Comparison of ENCODE assay signal across 2 cellular contexts in the genomic region with DNA sequence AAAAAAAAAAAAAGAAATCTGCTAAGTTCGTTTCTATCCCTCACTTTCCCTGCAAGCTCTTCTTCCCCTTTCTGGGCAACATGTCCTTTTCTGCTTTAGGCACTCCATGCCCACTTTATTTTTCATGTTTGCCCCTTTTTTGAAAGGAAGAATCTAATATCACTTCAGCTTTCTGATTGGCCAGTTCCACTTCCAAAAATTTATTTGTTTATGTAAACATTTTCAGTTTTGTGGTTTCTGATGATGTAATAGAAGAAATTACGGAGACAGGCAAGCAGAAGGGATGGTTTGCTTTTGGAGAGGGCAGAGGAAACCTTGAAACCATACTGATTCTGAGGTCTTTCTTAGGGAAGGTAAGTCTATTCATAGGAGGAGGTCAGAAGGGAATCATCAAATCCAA.
TF ChIP-seq lines count a peak whose summit lies in the region.

No MANE protein-coding gene starts in this region.

TF ChIP-seq in WTC11, 78 proteins besides CTCF, POLR2A, EP300 and RAD21 (continued from another document):
- TF ChIP-seq, protein P1, sequence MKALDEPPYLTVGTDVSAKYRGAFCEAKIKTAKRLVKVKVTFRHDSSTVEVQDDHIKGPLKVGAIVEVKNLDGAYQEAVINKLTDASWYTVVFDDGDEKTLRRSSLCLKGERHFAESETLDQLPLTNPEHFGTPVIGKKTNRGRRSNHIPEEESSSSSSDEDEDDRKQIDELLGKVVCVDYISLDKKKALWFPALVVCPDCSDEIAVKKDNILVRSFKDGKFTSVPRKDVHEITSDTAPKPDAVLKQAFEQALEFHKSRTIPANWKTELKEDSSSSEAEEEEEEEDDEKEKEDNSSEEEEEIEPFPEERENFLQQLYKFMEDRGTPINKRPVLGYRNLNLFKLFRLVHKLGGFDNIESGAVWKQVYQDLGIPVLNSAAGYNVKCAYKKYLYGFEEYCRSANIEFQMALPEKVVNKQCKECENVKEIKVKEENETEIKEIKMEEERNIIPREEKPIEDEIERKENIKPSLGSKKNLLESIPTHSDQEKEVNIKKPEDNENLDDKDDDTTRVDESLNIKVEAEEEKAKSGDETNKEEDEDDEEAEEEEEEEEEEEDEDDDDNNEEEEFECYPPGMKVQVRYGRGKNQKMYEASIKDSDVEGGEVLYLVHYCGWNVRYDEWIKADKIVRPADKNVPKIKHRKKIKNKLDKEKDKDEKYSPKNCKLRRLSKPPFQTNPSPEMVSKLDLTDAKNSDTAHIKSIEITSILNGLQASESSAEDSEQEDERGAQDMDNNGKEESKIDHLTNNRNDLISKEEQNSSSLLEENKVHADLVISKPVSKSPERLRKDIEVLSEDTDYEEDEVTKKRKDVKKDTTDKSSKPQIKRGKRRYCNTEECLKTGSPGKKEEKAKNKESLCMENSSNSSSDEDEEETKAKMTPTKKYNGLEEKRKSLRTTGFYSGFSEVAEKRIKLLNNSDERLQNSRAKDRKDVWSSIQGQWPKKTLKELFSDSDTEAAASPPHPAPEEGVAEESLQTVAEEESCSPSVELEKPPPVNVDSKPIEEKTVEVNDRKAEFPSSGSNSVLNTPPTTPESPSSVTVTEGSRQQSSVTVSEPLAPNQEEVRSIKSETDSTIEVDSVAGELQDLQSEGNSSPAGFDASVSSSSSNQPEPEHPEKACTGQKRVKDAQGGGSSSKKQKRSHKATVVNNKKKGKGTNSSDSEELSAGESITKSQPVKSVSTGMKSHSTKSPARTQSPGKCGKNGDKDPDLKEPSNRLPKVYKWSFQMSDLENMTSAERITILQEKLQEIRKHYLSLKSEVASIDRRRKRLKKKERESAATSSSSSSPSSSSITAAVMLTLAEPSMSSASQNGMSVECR (CRISPR knock-in tag; IDR thresholded peaks at IDR 0.05; ENCODE audit: borderline replicate concordance): no peak
- TF ChIP-seq, protein P2, sequence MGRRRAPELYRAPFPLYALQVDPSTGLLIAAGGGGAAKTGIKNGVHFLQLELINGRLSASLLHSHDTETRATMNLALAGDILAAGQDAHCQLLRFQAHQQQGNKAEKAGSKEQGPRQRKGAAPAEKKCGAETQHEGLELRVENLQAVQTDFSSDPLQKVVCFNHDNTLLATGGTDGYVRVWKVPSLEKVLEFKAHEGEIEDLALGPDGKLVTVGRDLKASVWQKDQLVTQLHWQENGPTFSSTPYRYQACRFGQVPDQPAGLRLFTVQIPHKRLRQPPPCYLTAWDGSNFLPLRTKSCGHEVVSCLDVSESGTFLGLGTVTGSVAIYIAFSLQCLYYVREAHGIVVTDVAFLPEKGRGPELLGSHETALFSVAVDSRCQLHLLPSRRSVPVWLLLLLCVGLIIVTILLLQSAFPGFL (CRISPR knock-in tag; IDR thresholded peaks at IDR 0.05; ENCODE audit: borderline replicate concordance): no peak
- TF ChIP-seq ATF1 (CRISPR knock-in tag; IDR thresholded peaks at IDR 0.05) (no peak), ZNF317 (CRISPR knock-in tag; IDR thresholded peaks at IDR 0.05; ENCODE audit: borderline replicate concordance, low read depth) (no peak)
- TF ChIP-seq, protein P3, sequence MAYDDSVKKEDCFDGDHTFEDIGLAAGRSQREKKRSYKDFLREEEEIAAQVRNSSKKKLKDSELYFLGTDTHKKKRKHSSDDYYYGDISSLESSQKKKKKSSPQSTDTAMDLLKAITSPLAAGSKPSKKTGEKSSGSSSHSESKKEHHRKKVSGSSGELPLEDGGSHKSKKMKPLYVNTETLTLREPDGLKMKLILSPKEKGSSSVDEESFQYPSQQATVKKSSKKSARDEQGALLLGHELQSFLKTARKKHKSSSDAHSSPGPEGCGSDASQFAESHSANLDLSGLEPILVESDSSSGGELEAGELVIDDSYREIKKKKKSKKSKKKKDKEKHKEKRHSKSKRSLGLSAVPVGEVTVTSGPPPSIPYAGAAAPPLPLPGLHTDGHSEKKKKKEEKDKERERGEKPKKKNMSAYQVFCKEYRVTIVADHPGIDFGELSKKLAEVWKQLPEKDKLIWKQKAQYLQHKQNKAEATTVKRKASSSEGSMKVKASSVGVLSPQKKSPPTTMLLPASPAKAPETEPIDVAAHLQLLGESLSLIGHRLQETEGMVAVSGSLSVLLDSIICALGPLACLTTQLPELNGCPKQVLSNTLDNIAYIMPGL (CRISPR knock-in tag; IDR thresholded peaks at IDR 0.05): no peak
- TF ChIP-seq, protein P4, sequence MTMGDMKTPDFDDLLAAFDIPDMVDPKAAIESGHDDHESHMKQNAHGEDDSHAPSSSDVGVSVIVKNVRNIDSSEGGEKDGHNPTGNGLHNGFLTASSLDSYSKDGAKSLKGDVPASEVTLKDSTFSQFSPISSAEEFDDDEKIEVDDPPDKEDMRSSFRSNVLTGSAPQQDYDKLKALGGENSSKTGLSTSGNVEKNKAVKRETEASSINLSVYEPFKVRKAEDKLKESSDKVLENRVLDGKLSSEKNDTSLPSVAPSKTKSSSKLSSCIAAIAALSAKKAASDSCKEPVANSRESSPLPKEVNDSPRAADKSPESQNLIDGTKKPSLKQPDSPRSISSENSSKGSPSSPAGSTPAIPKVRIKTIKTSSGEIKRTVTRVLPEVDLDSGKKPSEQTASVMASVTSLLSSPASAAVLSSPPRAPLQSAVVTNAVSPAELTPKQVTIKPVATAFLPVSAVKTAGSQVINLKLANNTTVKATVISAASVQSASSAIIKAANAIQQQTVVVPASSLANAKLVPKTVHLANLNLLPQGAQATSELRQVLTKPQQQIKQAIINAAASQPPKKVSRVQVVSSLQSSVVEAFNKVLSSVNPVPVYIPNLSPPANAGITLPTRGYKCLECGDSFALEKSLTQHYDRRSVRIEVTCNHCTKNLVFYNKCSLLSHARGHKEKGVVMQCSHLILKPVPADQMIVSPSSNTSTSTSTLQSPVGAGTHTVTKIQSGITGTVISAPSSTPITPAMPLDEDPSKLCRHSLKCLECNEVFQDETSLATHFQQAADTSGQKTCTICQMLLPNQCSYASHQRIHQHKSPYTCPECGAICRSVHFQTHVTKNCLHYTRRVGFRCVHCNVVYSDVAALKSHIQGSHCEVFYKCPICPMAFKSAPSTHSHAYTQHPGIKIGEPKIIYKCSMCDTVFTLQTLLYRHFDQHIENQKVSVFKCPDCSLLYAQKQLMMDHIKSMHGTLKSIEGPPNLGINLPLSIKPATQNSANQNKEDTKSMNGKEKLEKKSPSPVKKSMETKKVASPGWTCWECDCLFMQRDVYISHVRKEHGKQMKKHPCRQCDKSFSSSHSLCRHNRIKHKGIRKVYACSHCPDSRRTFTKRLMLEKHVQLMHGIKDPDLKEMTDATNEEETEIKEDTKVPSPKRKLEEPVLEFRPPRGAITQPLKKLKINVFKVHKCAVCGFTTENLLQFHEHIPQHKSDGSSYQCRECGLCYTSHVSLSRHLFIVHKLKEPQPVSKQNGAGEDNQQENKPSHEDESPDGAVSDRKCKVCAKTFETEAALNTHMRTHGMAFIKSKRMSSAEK (CRISPR knock-in tag; IDR thresholded peaks at IDR 0.05; ENCODE audit: borderline replicate concordance): no peak

TF ChIP-seq in SK-N-SH, 30 proteins besides CTCF, POLR2A, EP300 and RAD21 (continued from another document):
- TF ChIP-seq, protein P5, sequence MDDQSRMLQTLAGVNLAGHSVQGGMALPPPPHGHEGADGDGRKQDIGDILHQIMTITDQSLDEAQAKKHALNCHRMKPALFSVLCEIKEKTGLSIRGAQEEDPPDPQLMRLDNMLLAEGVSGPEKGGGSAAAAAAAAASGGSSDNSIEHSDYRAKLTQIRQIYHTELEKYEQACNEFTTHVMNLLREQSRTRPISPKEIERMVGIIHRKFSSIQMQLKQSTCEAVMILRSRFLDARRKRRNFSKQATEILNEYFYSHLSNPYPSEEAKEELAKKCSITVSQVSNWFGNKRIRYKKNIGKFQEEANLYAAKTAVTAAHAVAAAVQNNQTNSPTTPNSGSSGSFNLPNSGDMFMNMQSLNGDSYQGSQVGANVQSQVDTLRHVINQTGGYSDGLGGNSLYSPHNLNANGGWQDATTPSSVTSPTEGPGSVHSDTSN (IDR thresholded peaks at IDR 0.05): no peak
- TF ChIP-seq RXRA (IDR thresholded peaks at IDR 0.05; ENCODE audit: borderline replicate concordance, low read depth) (no peak), TEAD4 (IDR thresholded peaks at IDR 0.05; ENCODE audit: borderline replicate concordance, insufficient read depth) (no peak), TCF12 (IDR thresholded peaks at IDR 0.05) (no peak), FOSL2 (IDR thresholded peaks at IDR 0.05; ENCODE audit: borderline replicate concordance, low read depth) (no peak), SMC3 (IDR thresholded peaks at IDR 0.05; ENCODE audit: low read depth, low read length) (no peak), POLR2AphosphoS5 (IDR thresholded peaks at IDR 0.05; ENCODE audit: low read depth, low read length) (no peak), FOXM1 (IDR thresholded peaks at IDR 0.05; ENCODE audit: low read depth) (no peak), GABPA (IDR thresholded peaks at IDR 0.05; ENCODE audit: low read depth) (no peak), YY1 (IDR thresholded peaks at IDR 0.05; ENCODE audit: low read depth) (no peak), NFIC (IDR thresholded peaks at IDR 0.05; ENCODE audit: borderline replicate concordance) (no peak)
- TF ChIP-seq, protein P6, sequence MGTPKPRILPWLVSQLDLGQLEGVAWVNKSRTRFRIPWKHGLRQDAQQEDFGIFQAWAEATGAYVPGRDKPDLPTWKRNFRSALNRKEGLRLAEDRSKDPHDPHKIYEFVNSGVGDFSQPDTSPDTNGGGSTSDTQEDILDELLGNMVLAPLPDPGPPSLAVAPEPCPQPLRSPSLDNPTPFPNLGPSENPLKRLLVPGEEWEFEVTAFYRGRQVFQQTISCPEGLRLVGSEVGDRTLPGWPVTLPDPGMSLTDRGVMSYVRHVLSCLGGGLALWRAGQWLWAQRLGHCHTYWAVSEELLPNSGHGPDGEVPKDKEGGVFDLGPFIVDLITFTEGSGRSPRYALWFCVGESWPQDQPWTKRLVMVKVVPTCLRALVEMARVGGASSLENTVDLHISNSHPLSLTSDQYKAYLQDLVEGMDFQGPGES (IDR thresholded peaks at IDR 0.05; ENCODE audit: low read depth, low read length): no peak
- TF ChIP-seq, protein P7, sequence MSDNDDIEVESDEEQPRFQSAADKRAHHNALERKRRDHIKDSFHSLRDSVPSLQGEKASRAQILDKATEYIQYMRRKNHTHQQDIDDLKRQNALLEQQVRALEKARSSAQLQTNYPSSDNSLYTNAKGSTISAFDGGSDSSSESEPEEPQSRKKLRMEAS (IDR thresholded peaks at IDR 0.05; ENCODE audit: low read depth): no peak
